In the genomic region with DNA sequence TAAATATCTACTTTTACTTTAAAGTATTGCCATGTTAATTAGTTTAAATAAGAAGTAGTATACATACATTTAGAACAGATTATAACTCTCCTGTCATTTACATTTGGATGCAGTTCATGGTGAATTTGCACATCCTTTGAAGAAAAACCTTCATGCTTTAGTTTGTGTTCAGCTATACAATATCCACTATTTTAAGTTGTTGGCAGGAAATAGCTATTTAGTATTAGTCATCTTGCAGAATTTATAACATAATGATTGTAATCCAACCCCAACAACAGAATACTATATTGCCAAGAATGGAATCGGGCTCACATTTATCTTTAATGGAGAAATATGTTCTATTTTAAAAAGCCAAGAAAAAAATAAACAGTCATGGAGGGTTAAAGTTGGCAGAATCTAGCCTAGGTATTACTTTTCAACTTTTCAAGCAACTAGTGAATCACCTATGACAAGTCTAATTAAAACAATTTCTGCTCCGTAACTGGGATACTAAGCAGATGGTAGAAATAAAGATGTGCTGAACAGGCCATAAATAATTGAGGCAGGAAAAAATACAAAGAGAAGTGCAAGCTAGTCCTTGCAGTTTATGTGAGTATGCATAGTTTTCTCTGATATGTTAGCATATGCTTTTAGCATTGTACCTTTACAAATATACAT, we compare ENCODE assay signal across 21 cellular contexts.
DNase-seq lines count a peak whose midpoint lies in the region; ATAC-seq and TF ChIP-seq lines count a peak whose summit lies in the region.
"Had no signal": no experiment of that assay in that cellular context is flagged by ENCODE, and none has a peak within 500 bp of the region (broad histone marks: within the 10 kb centered on the region; RNA-seq: fewer than 3 reads in every experiment).

No MANE protein-coding gene starts in this region.

- H3K36me3 ChIP-seq in A673 (ENCODE audit: insufficient read depth, low read length, poor library complexity, severe bottlenecking) (no peaks in the 10 kb centered on the region), PC-3 (ENCODE audit: low read depth, low read length) (no peaks in the 10 kb centered on the region), muscle layer of colon (ENCODE audit: insufficient read depth, low read length) (no peaks in the 10 kb centered on the region), endodermal cell (ENCODE audit: control insufficient read depth, insufficient read depth, low read length) (no peaks in the 10 kb centered on the region), transverse colon (no peaks in the 10 kb centered on the region)
- H3K36me3 ChIP-seq: BE2C had no signal

- 100% methylated on average over 1 of the region's 2 CpGs; no CpG with 5 or more reads in 1 of the 2 experiments for WGBS in endodermal cell (ENCODE audit: insufficient coverage in 1 of 2, insufficient read length in 1 of 2), 2 experiments
- 71 to 83% methylated on average over 2 of the region's 2 CpGs for WGBS in transverse colon (ENCODE audit: low coverage in 1 of 2), 2 donors

- no peaks in the 10 kb centered on the region for H3K36me3 Mint-ChIP-seq in endodermal cell (ENCODE audit: low read depth)
- H3K36me3 Mint-ChIP-seq: CD4-positive, CD25-positive, alpha-beta regulatory T cell; CD8-positive, alpha-beta memory T cell had no signal

- in situ Hi-C loops in transverse colon (cut with MboI; ENCODE audit: low pct_ligation_motif_present in 1 of 4, low pct_unique_long_range_greater_than_20kb in 1 of 4, low sequenced_read_pairs in 3 of 4), result no loop called here

- H3K9me3 ChIP-seq in A673 (ENCODE audit: low read depth, low read length, poor library complexity, severe bottlenecking) (no peaks in the 10 kb centered on the region), PC-3 (ENCODE audit: low read length) (no peaks in the 10 kb centered on the region), muscle layer of colon (ENCODE audit: low read length) (no peaks in the 10 kb centered on the region), endodermal cell (ENCODE audit: control insufficient read depth, low read length) (no peaks in the 10 kb centered on the region), transverse colon (no peaks in the 10 kb centered on the region)
- H3K9me3 ChIP-seq: BE2C had no signal

- POLR2A ChIA-PET in A673 (lab: Charles Lee; ENCODE audit: low non-redundant PET), result no interaction called here
- POLR2A ChIA-PET in PC-3 (lab: Charles Lee; ENCODE audit: unreplicated experiment), result interaction anchor here (0.6 kb wide), 1 partner anchor 522 kb away, joined by 3 read pairs; no protein-coding TSS in a partner anchor

- H4K20me1 ChIP-seq in PC-3 (ENCODE audit: low read length), result no peaks in the 10 kb centered on the region

- no peak overlapping the region for H3K27ac Mint-ChIP-seq in endodermal cell
- H3K27ac Mint-ChIP-seq: CD4-positive, CD25-positive, alpha-beta regulatory T cell; CD8-positive, alpha-beta memory T cell; H9 had no signal

- BruUV-seq in A673 (replicated peaks; lab: Mats Ljungman, UMichigan) (no TSS peak), PC-3 (replicated peaks; lab: Mats Ljungman, UMichigan) (no TSS peak)

- no peak for TF ChIP-seq CTCF in A673 (conservative IDR thresholded peaks at IDR 0.05; ENCODE audit: low read depth, low read length)
- TF ChIP-seq CTCF in PC-3 (conservative IDR thresholded peaks at IDR 0.05; ENCODE audit: low read depth, low read length), result no peak
- TF ChIP-seq CTCF in endodermal cell (conservative IDR thresholded peaks at IDR 0.05), result no peak
- TF ChIP-seq CTCF in transverse colon (IDR thresholded peaks at IDR 0.05), result no peak

- ATAC-seq in PC-3 (peak; percentile 93), HG03520 (IDR thresholded peaks at IDR 0.05; ENCODE audit: unreplicated experiment) (no peak)
- ATAC-seq: GM12878 had no signal

- no peaks in the 10 kb centered on the region for H3K79me2 ChIP-seq in PC-3 (ENCODE audit: low read length)

- H3K4me3 ChIP-seq in A673 (ENCODE audit: low read depth, low read length, poor library complexity, severe bottlenecking) (no peak overlapping the region), PC-3 (ENCODE audit: low read length) (no peak overlapping the region), muscle layer of colon (ENCODE audit: low read depth in 1 of 2, low read length in 2 of 2) (no peak overlapping the region), endodermal cell (ENCODE audit: low read length) (no peak overlapping the region), transverse colon (no peak overlapping the region)
- H3K4me3 ChIP-seq: GM12878 had no signal

- peaks cover 26% of the 10 kb centered on the region for H3K4me1 ChIP-seq in A673 (ENCODE audit: insufficient read depth, low read length, poor library complexity, severe bottlenecking)
- H3K4me1 ChIP-seq in PC-3 (ENCODE audit: insufficient read depth, low read length), result peaks cover 8% of the 10 kb centered on the region; the same call in 1 of the 2 replicates
- H3K4me1 ChIP-seq in muscle layer of colon (ENCODE audit: insufficient read depth, low read length), result peaks cover 19% of the 10 kb centered on the region
- H3K4me1 ChIP-seq in endodermal cell (ENCODE audit: control insufficient read depth, insufficient read depth, low read length), result no peaks in the 10 kb centered on the region
- H3K4me1 ChIP-seq in transverse colon, result no peaks in the 10 kb centered on the region

- H3K9me3 Mint-ChIP-seq in endodermal cell, result no peaks in the 10 kb centered on the region
- H3K9me3 Mint-ChIP-seq: H9 had no signal

- CTCF ChIA-PET in A673 (lab: Charles Lee) (interaction anchor here (0.6 kb wide), 1 partner anchor 236 kb away, joined by 3 read pairs; no protein-coding TSS in a partner anchor), PC-3 (lab: Charles Lee) (interaction anchor here (0.6 kb wide), 1 partner anchor 163 kb away, joined by 5 read pairs; no protein-coding TSS in a partner anchor)

- peaks cover 4% of the 10 kb centered on the region for H3F3A ChIP-seq in PC-3 (ENCODE audit: low read length, unreplicated experiment)

- H3K4me3 Mint-ChIP-seq in endodermal cell, result no peak overlapping the region
- H3K4me3 Mint-ChIP-seq: CD4-positive, CD25-positive, alpha-beta regulatory T cell; CD8-positive, alpha-beta memory T cell; H9 had no signal

- no peaks in the 10 kb centered on the region for H3K27me3 Mint-ChIP-seq in endodermal cell (ENCODE audit: insufficient read depth)
- H3K27me3 Mint-ChIP-seq: CD4-positive, CD25-positive, alpha-beta regulatory T cell; CD8-positive, alpha-beta memory T cell had no signal

- H2AFZ ChIP-seq in PC-3 (ENCODE audit: low read length), result no peak overlapping the region

- no peak for TF ChIP-seq EP300 in transverse colon (IDR thresholded peaks at IDR 0.05; ENCODE audit: low read depth)

- TF ChIP-seq POLR2A in transverse colon (IDR thresholded peaks at IDR 0.05), result no peak

- no peak overlapping the region for H3K9ac ChIP-seq in PC-3 (ENCODE audit: low read length)
- no peak overlapping the region for H3K9ac ChIP-seq in muscle layer of colon (ENCODE audit: low read length)
- no peak overlapping the region for H3K9ac ChIP-seq in endodermal cell (ENCODE audit: extremely low read depth, low read length, poor library complexity, severe bottlenecking)

- intact Hi-C loops in A673 (cut with micrococcal nuclease; ENCODE audit: unreplicated experiment), result loop anchor here (10.0 kb wide), 1 partner anchor 388 kb away; no protein-coding TSS in a partner anchor
- intact Hi-C loops in PC-3 (cut with micrococcal nuclease), result loop anchor here (1.0 kb wide), 1 partner anchor 386 kb away; no protein-coding TSS in a partner anchor
- intact Hi-C loops in transverse colon (cut with DNase I; ENCODE audit: low total_unique reads), result loop anchor here (10.0 kb wide), 1 partner anchor 178 kb away; no protein-coding TSS in a partner anchor

- no peaks in the 10 kb centered on the region for H3K9me2 ChIP-seq in PC-3 (replicated peaks; ENCODE audit: low read length)

- no peak overlapping the region for H3K4me2 ChIP-seq in PC-3 (ENCODE audit: low read length)

- H3K27me3 ChIP-seq in A673 (replicated peaks; ENCODE audit: insufficient read depth, low read depth, low read length, poor library complexity), result no peaks in the 10 kb centered on the region
- H3K27me3 ChIP-seq in PC-3 (ENCODE audit: low read length), result no peaks in the 10 kb centered on the region
- H3K27me3 ChIP-seq in muscle layer of colon (ENCODE audit: control insufficient read depth in 1 of 2, insufficient read depth in 2 of 2, low read length in 2 of 2), result no peaks in the 10 kb centered on the region
- H3K27me3 ChIP-seq in endodermal cell (ENCODE audit: control insufficient read depth, insufficient read depth, low read length, poor library complexity, severe bottlenecking), result no peaks in the 10 kb centered on the region
- no peaks in the 10 kb centered on the region for H3K27me3 ChIP-seq in transverse colon
- H3K27me3 ChIP-seq: BE2C had no signal

- DNase-seq in A673 (ENCODE audit: low spot score) (peak; percentile 82), PC-3 (peak; percentile 49), amniotic epithelial cell (ENCODE audit: low read depth) (peak; percentile 2), HK-2 (ENCODE audit: unreplicated experiment) (no peak), endodermal cell (no peak), transverse colon (no peak)
- DNase-seq: 8988T; ACHN; BE2C; C1 segment of cervical spinal cord; CD4-positive, CD25-positive, alpha-beta regulatory T cell; CD8-positive, alpha-beta memory T cell; COR-L47; DMS 273 treated with DMSO at 0.1 percent for 48 hours; DMS53; DND-41; EL; H9 had no signal

- H3K27ac ChIP-seq in A673 (ENCODE audit: low read depth, low read length, poor library complexity, severe bottlenecking), result no peak overlapping the region
- no peak overlapping the region for H3K27ac ChIP-seq in PC-3 (ENCODE audit: low read length)
- peak overlapping the region; percentile 59 for H3K27ac ChIP-seq in muscle layer of colon (ENCODE audit: low read depth, low read length)
- H3K27ac ChIP-seq in endodermal cell (ENCODE audit: low read depth, low read length), result no peak overlapping the region
- H3K27ac ChIP-seq in transverse colon, result peak overlapping the region in 1 of 4 donors; percentile 28

- no peaks in the 10 kb centered on the region for H3K4me1 Mint-ChIP-seq in endodermal cell
- H3K4me1 Mint-ChIP-seq: CD4-positive, CD25-positive, alpha-beta regulatory T cell; CD8-positive, alpha-beta memory T cell; H9 had no signal

Comparison
In these comparisons a context has a peak if more than half of its experiments do, and no peak if none do; other contexts are left out.
1. DNase-seq: peak in A673 (single experiment), PC-3 (single experiment) and amniotic epithelial cell (single experiment); none in HK-2 (single experiment), endodermal cell (single experiment) and transverse colon (single experiment).